ENCODE assay signal across 8 cellular contexts in the genomic region with DNA sequence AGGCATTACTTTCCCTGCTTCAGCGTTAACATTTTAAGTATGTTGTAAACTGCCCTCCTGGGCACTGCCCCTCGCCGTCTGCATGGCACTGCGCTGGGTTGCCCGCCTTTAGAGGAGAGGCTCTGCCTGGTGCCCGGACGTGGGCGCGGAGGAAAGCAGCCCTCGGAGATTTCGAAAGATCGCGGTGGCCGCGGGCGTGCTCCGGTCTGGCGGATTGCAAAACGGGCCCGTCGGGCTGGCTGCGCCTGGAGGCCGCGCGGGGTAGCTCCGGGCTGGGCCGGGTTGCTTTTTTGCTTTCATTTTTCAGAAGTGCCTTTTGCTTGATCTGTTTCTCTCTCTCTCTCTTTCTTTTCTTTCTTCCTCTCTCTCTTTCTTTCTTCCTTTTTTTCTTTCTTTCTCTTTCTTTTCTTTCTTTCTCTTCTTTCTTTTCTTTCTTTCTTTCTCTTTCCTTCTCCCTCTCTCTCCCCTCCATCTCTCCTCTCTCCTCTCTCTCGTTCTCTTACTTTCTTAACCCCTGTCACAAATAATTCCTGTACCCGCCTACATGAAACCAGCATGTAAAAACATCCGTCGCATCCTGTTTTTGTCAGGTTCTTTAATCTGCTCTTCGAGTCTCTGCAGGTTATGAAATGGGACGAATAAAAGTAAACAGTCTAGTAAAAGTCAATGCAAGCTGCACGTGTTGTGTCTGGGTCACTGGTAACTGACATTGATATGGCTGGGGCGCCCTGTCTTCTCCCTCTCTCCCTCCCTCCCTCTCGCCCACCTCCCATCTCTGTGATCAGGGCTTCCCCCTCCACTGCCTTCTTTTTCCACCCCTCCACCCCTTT. TPM values are rescaled to one million over a fixed set of nuclear protein-coding genes. Genes with fewer than 3 reads are reported as not detected.
DNase-seq lines count a peak whose midpoint lies in the region; ATAC-seq lines count a peak whose summit lies in the region.

No MANE protein-coding gene starts in this region.

- peak overlapping the region; percentile 78 for H3K27ac ChIP-seq in HUES48 (ENCODE audit: low read depth, low read length)

- DNase-seq in ELR (ENCODE audit: low read depth) = peak; percentile 83
- DNase-seq in T-helper 2 cell = peak; percentile 12 to 70 (median 24)
- DNase-seq in T47D (ENCODE audit: low read depth in 1 of 2, low spot score in 1 of 2) = peak; percentile 72 to 91
- peak; percentile 84 for DNase-seq in islet precursor cell
- DNase-seq in stimulated activated CD4-positive, alpha-beta T cell treated with anti-CD3 and anti-CD28 coated beads, Interleukin-15, amount 100 ng/mL, for 24 hours = peak; percentile 79
- DNase-seq in cerebellum (ENCODE audit: low spot score) = no peak

- in situ Hi-C loops in T47D (cut with HindIII; ENCODE audit: low pct_unique_long_range_greater_than_20kb, low sequenced_read_pairs) = no loop called here

- peaks cover 15% of the 10 kb centered on the region for H3K4me1 ChIP-seq in HUES48 (ENCODE audit: control insufficient read depth, insufficient read depth, low read length)

- no peaks in the 10 kb centered on the region for H3K9me3 ChIP-seq in HUES48 (ENCODE audit: control insufficient read depth, insufficient read depth, low read length)

- H3K36me3 ChIP-seq in HUES48 (ENCODE audit: control insufficient read depth, insufficient read depth, low read length) = peaks cover 40% of the 10 kb centered on the region

- peak overlapping the region; percentile 78 for H3K4me3 ChIP-seq in HUES48 (ENCODE audit: low read depth, low read length)

- ATAC-seq in GM21515 (IDR thresholded peaks at IDR 0.05; ENCODE audit: unreplicated experiment) = peak; percentile 70

- peak overlapping the region; percentile 49 for H3K9ac ChIP-seq in HUES48 (ENCODE audit: low read depth, low read length)

- H3K27me3 ChIP-seq in HUES48 (ENCODE audit: control insufficient read depth, insufficient read depth, low read length) = peaks cover 12% of the 10 kb centered on the region

RNA-seq across cellular contexts. Expression of a gene that starts 1.7 kb away (rescaled TPM):
- total RNA-seq in cerebellum = 12.4 TPM
